In genomic region chr11:62245271-62245753, GRCh38 we compare ENCODE assay signal across 1 cellular context.
TF ChIP-seq lines count a peak whose summit lies in the region.

No MANE protein-coding gene starts in this region.

TF ChIP-seq in HepG2, 621 proteins besides CTCF, POLR2A, EP300 and RAD21 (continued from another document and continues in another):
- peak; percentile 57; the same call in 1 of the 2 replicates for TF ChIP-seq ZBTB44 (CRISPR knock-in tag; IDR thresholded peaks at IDR 0.05)
- TF ChIP-seq HDAC6 (IDR thresholded peaks at IDR 0.05; ENCODE audit: low read depth, low read length), result no peak
- no peak for TF ChIP-seq SRSF9 (IDR thresholded peaks at IDR 0.05; ENCODE audit: borderline replicate concordance, insufficient read depth, low read depth, low read length, poor library complexity, severe bottlenecking)
- no peak for TF ChIP-seq ZFYVE20 (CRISPR knock-in tag; IDR thresholded peaks at IDR 0.05; ENCODE audit: borderline replicate concordance, low read depth)
- TF ChIP-seq HHEX (CRISPR knock-in tag; IDR thresholded peaks at IDR 0.05), result no peak
- TF ChIP-seq ZNF430 (CRISPR knock-in tag; IDR thresholded peaks at IDR 0.05), result 0 out of 2 replicates have a peak, but pooled peaks have one; percentile 63
- TF ChIP-seq BRCA1 (CRISPR knock-in tag; IDR thresholded peaks at IDR 0.05), result 0 out of 2 replicates have a peak, but pooled peaks have one; percentile 45
- no peak for TF ChIP-seq ZNF790 (CRISPR knock-in tag; IDR thresholded peaks at IDR 0.05; ENCODE audit: borderline replicate concordance)
- no peak for TF ChIP-seq TMF1 (CRISPR knock-in tag; IDR thresholded peaks at IDR 0.05; ENCODE audit: low read depth)
- TF ChIP-seq ZNF770 (CRISPR knock-in tag; IDR thresholded peaks at IDR 0.05), result no peak
- no peak for TF ChIP-seq PHF8 (CRISPR knock-in tag; IDR thresholded peaks at IDR 0.05)
- no peak for TF ChIP-seq ZBTB42 (CRISPR knock-in tag; IDR thresholded peaks at IDR 0.05)
- no peak for TF ChIP-seq HOXA9 (CRISPR knock-in tag; IDR thresholded peaks at IDR 0.05; ENCODE audit: borderline replicate concordance)
- TF ChIP-seq AGO2 (optimal IDR thresholded peaks at IDR 0.05; ENCODE audit: low read depth, low read length), result no peak
- no peak for TF ChIP-seq BRD4 (CRISPR knock-in tag; IDR thresholded peaks at IDR 0.05)
- no peak for TF ChIP-seq ZNF224 (CRISPR knock-in tag; IDR thresholded peaks at IDR 0.05)
- TF ChIP-seq TRAFD1 (CRISPR knock-in tag; IDR thresholded peaks at IDR 0.05; ENCODE audit: borderline replicate concordance), result no peak
- TF ChIP-seq TIGD3 (CRISPR knock-in tag; IDR thresholded peaks at IDR 0.05; ENCODE audit: borderline replicate concordance), result no peak
- no peak for TF ChIP-seq E2F5 (CRISPR knock-in tag; conservative IDR thresholded peaks at IDR 0.05)
- TF ChIP-seq RAD51 (IDR thresholded peaks at IDR 0.05; ENCODE audit: borderline replicate concordance), result no peak
- no peak for TF ChIP-seq MED13 (CRISPR knock-in tag; IDR thresholded peaks at IDR 0.05)
- TF ChIP-seq ZNF142 (CRISPR knock-in tag; IDR thresholded peaks at IDR 0.05), result no peak
- TF ChIP-seq SAP130 (CRISPR knock-in tag; IDR thresholded peaks at IDR 0.05; ENCODE audit: low read depth), result peak; percentile 77
- TF ChIP-seq ZNF782 (CRISPR knock-in tag; IDR thresholded peaks at IDR 0.05; ENCODE audit: borderline replicate concordance), result no peak
- TF ChIP-seq TBP (CRISPR knock-in tag; IDR thresholded peaks at IDR 0.05), result no peak
- 0 out of 2 replicates have a peak, but pooled peaks have one; percentile 44 for TF ChIP-seq ZNF546 (CRISPR knock-in tag; conservative IDR thresholded peaks at IDR 0.05)
- TF ChIP-seq TFAP4 (IDR thresholded peaks at IDR 0.05; ENCODE audit: borderline replicate concordance, low read depth), result no peak
- TF ChIP-seq ZFP91 (CRISPR knock-in tag; IDR thresholded peaks at IDR 0.05; ENCODE audit: borderline replicate concordance), result no peak
- no peak for TF ChIP-seq HIC2 (CRISPR knock-in tag; IDR thresholded peaks at IDR 0.05; ENCODE audit: low read depth)
- TF ChIP-seq ERF (CRISPR knock-in tag; IDR thresholded peaks at IDR 0.05), result peak; percentile 52; the same call in 1 of the 2 replicates
- TF ChIP-seq ZNF331 (CRISPR knock-in tag; IDR thresholded peaks at IDR 0.05), result peak; percentile 55; the same call in 1 of the 2 replicates
- TF ChIP-seq ATF1 (CRISPR knock-in tag; IDR thresholded peaks at IDR 0.05), result no peak
- no peak for TF ChIP-seq NR2C2 (CRISPR knock-in tag; IDR thresholded peaks at IDR 0.05; ENCODE audit: borderline replicate concordance)
- no peak for TF ChIP-seq ZBTB37 (CRISPR knock-in tag; IDR thresholded peaks at IDR 0.05)
- no peak for TF ChIP-seq GTF2F1 (IDR thresholded peaks at IDR 0.05; ENCODE audit: low read length)
- no peak for TF ChIP-seq ZNF724P (CRISPR knock-in tag; IDR thresholded peaks at IDR 0.05; ENCODE audit: borderline replicate concordance)
- peak; percentile 41; the same call in 1 of the 2 replicates for TF ChIP-seq ZNF605 (CRISPR knock-in tag; IDR thresholded peaks at IDR 0.05)
- no peak for TF ChIP-seq ADNP (CRISPR knock-in tag; IDR thresholded peaks at IDR 0.05)
- TF ChIP-seq ZNF431 (CRISPR knock-in tag; IDR thresholded peaks at IDR 0.05; ENCODE audit: borderline replicate concordance, low read depth), result no peak
- no peak for TF ChIP-seq NR3C1 (CRISPR knock-in tag; IDR thresholded peaks at IDR 0.05)
